In the genomic region with DNA sequence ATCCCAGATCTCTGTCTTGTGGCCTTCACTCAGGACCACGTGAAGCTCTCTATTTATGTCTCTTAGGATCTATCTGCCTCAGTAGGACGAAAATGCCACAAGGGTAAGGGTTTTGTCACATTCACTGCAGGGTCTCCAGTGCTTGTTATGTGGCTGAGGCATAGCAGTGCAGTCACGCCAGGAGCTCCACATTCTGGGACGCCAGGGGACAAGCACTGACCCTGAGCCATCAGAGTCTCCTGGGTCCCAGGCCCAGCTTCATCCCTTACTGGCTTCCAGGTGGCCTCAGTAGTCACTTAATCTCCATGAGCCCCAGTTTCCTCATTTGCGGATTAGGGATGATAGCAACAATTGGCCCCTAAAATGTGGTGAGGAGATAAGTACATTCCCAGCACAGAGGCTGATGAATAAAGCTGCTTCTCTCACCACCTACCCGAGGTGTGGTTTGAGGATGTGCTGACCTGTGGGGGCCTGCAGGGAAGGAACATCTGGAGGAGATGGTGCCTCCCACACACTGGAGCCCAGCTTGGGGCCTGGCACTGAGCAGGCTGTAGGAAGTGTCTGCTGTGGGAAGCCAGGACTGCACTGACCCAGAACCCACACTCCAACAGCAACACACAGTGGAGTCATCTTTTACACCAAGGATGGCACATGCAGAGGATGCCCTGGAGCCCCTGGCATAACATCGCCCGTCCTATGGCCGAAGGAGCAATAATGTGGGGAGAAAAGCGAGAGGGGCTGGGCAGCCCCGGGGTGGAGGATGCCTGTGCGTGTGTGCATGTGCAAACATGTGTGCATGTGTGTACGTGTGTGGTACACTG, we compare ENCODE assay signal across 1 cellular context.
TF ChIP-seq lines count a peak whose summit lies in the region.

No MANE protein-coding gene starts in this region.

TF ChIP-seq in GM12878, 131 proteins besides CTCF, POLR2A, EP300 and RAD21 (continued from another document):
- TF ChIP-seq E2F8 (IDR thresholded peaks at IDR 0.05; ENCODE audit: low read depth, partially characterized antibody), result no peak
- TF ChIP-seq NRF1 (conservative IDR thresholded peaks at IDR 0.05; ENCODE audit: low read depth, low read length), result no peak
